In the genomic region with DNA sequence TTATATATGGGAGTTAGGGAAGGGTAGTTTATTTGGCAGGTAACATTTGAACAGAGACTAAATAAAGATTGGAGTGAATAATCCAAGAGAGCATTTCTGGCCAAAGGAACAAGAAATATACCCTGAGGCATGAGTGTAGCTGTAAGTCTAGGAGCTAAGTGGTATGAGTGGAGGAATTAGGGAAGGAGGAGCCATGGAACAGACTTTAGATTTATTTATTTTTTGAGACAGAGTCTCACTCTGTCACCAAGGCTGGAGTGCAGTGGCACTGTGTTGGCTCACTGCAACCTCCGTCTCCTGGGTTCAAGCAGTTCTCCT, we compare ENCODE assay signal across 16 cellular contexts. TPM values are rescaled to one million over a fixed set of nuclear protein-coding genes. Genes with fewer than 3 reads are reported as not detected.
A peak's percentile ranks its signal among the peaks of the same experiment; 100 is the strongest.
DNase-seq lines count a peak whose midpoint lies in the region; ATAC-seq, FAIRE-seq and TF ChIP-seq lines count a peak whose summit lies in the region.
"Had no signal": no experiment of that assay in that cellular context is flagged by ENCODE, and none has a peak within 500 bp of the region (broad histone marks: within the 10 kb centered on the region; RNA-seq: fewer than 3 reads in every experiment).

No MANE protein-coding gene starts in this region.

- intact Hi-C loops in left ventricle myocardium superior (cut with micrococcal nuclease): no loop called here

- H3K4me3 ChIP-seq in RWPE2 (ENCODE audit: severe bottlenecking): no peak overlapping the region
- no peak overlapping the region for H3K4me3 ChIP-seq in neutrophil (ENCODE audit: low read depth in 1 of 2, low read length in 1 of 2)
- H3K4me3 ChIP-seq: gastroesophageal sphincter, K562 had no signal

- H3K27ac Mint-ChIP-seq in effector memory CD8-positive, alpha-beta T cell: peak overlapping the region; percentile 9 to 88

- peaks cover 8% of the 10 kb centered on the region for H3K36me3 Mint-ChIP-seq in effector memory CD8-positive, alpha-beta T cell (ENCODE audit: insufficient read depth)

- TF ChIP-seq CTCF in RWPE2 (IDR thresholded peaks at IDR 0.05; ENCODE audit: poor library complexity, severe bottlenecking) (no peak), neutrophil (IDR thresholded peaks at IDR 0.05) (no peak)

- peaks cover 46% of the 10 kb centered on the region for H3K4me1 ChIP-seq in RWPE2 (ENCODE audit: insufficient read depth, poor library complexity, severe bottlenecking)
- H3K4me1 ChIP-seq in neutrophil (ENCODE audit: control insufficient read depth in 1 of 2, insufficient read depth in 1 of 2, low read depth in 1 of 2, low read length in 1 of 2): peaks cover 7 to 31% of the 10 kb centered on the region in 2 experiments

- H3K27ac ChIP-seq in RWPE2 (ENCODE audit: poor library complexity, severe bottlenecking) (peak overlapping the region; percentile 69), neutrophil (peak overlapping the region; percentile 68)

- FAIRE-seq in frontal cortex (lab: Jason Lieb, UNC): no peak
- FAIRE-seq: K562, kidney had no signal

- peaks cover 35 to 54% of the 10 kb centered on the region in 2 donors for H3K4me1 Mint-ChIP-seq in effector memory CD8-positive, alpha-beta T cell (ENCODE audit: low read depth in 2 of 2)

- H3K27me3 ChIP-seq in RWPE2 (ENCODE audit: insufficient read depth, poor library complexity, severe bottlenecking) (no peaks in the 10 kb centered on the region), neutrophil (no peaks in the 10 kb centered on the region)
- H3K27me3 ChIP-seq: gastroesophageal sphincter had no signal

- ATAC-seq in RWPE2 (ENCODE audit: low read depth) (peak; percentile 39; the same call in 1 of the 3 replicates), left ventricle myocardium superior (no peak)
- ATAC-seq in effector memory CD8-positive, alpha-beta T cell (replicated peaks): no peak
- ATAC-seq: gastroesophageal sphincter, K562 had no signal

- H3K9me3 Mint-ChIP-seq in effector memory CD8-positive, alpha-beta T cell: no peaks in the 10 kb centered on the region

- H3K36me3 ChIP-seq in RWPE2 (ENCODE audit: low read depth) (peaks cover 31% of the 10 kb centered on the region), neutrophil (peaks cover 9% of the 10 kb centered on the region)
- H3K36me3 ChIP-seq: gastroesophageal sphincter had no signal

- DNase-seq in EH (ENCODE audit: low read depth): peak; percentile 72
- no peak for DNase-seq in RWPE2 (ENCODE audit: low spot score)
- no peak for DNase-seq in effector memory CD8-positive, alpha-beta T cell
- no peak for DNase-seq in HPDE6-E6E7 (ENCODE audit: extremely low spot score)
- no peak for DNase-seq in NCI-H2029 treated with DMSO at 0.1 percent for 48 hours (lab: John Stamatoyannopoulos, UW)
- DNase-seq in left ventricle myocardium superior: no peak
- no peak for DNase-seq in frontal cortex (ENCODE audit: low spot score in 2 of 2)
- DNase-seq: COR-L47, kidney, NCI-H146, NCI-H526 treated with DMSO at 0.1 percent for 48 hours, Right ventricle myocardium superior had no signal

- no peaks in the 10 kb centered on the region for H3K27me3 Mint-ChIP-seq in effector memory CD8-positive, alpha-beta T cell

- H3K9me3 ChIP-seq in RWPE2 (ENCODE audit: severe bottlenecking) (no peaks in the 10 kb centered on the region), neutrophil (no peaks in the 10 kb centered on the region)
- H3K9me3 ChIP-seq: gastroesophageal sphincter had no signal

- H3K4me3 Mint-ChIP-seq in effector memory CD8-positive, alpha-beta T cell: peak overlapping the region in 1 of 2 donors; percentile 26
- H3K4me3 Mint-ChIP-seq: nephron had no signal

RNA-seq across cellular contexts. Expression of gene CAPZA1, which starts 18.4 kb away (rescaled TPM):
- total RNA-seq in left ventricle myocardium superior (24.1 TPM), frontal cortex (90.9 TPM)

RNA-seq across cellular contexts. Expression of gene ST7L, which starts 19.1 kb away (rescaled TPM):
- total RNA-seq in left ventricle myocardium superior (12.7 TPM), frontal cortex (35.9 TPM)

RNA-seq across cellular contexts. Expression of gene MOV10, which starts 36.4 kb away (rescaled TPM):
- total RNA-seq in left ventricle myocardium superior (14.0 TPM), frontal cortex (5.3 TPM)
